8 cellular contexts compared by ENCODE assay signal in genomic region chr16:19555186-19555937, GRCh38. TPM values are rescaled to one million over a fixed set of nuclear protein-coding genes. Genes with fewer than 3 reads are reported as not detected.
DNase-seq lines count a peak whose midpoint lies in the region; ATAC-seq and TF ChIP-seq lines count a peak whose summit lies in the region.

Gene VPS35L (plus strand): TSS chr16:19555703. CDS start chr16:19555730, 27 bp downstream.

- POLR2A ChIA-PET in activated CD4-positive, alpha-beta T cell treated with anti-CD3 and anti-CD28 coated beads, Interleukin-2, amount 10 ng/mL, durations not matched to agents 7 days and 5 days (lab: Charles Lee), result interaction anchor here (1.2 kb wide), 1 partner anchor 31 kb away, joined by 6 read pairs; the partner anchor contains the start of gene CCP110

- H3K4me1 Mint-ChIP-seq in activated CD4-positive, alpha-beta T cell treated with anti-CD3 and anti-CD28 coated beads, Interleukin-2, amount 10 ng/mL, durations not matched to agents 7 days and 5 days, result peaks cover 25% of the 10 kb centered on the region

- H3K9me3 Mint-ChIP-seq in activated CD4-positive, alpha-beta T cell treated with anti-CD3 and anti-CD28 coated beads, Interleukin-2, amount 10 ng/mL, durations not matched to agents 7 days and 5 days, result no peaks in the 10 kb centered on the region

- H3K27me3 Mint-ChIP-seq in activated CD4-positive, alpha-beta T cell treated with anti-CD3 and anti-CD28 coated beads, Interleukin-2, amount 10 ng/mL, durations not matched to agents 7 days and 5 days, result no peaks in the 10 kb centered on the region

- peaks cover 0 to 4% (median 0%) of the 10 kb centered on the region in 11 experiments; a peak in 1 of 22 replicates for H3K27me3 ChIP-seq in BLaER1 treated with 17β-estradiol and CSF1 and Interleukin-3, amounts not matched to agents 10 nM and 100 nM

- DNase-seq in GM19240 (ENCODE audit: insufficient read length, low spot score) (peak; percentile 68), NCI-H526 (lab: John Stamatoyannopoulos, UW) (peak; percentile 93 to 96), coronary artery (ENCODE audit: low spot score) (peak; percentile 99), left colon (peak; percentile 98 to 99)
- DNase-seq in activated CD4-positive, alpha-beta T cell treated with anti-CD3 and anti-CD28 coated beads, Interleukin-2, amount 10 ng/mL, durations not matched to agents 7 days and 5 days, result peak; percentile 96
- DNase-seq in stimulated activated CD4-positive, alpha-beta T cell treated with anti-CD3 and anti-CD28 coated beads, Interleukin-1b, Interleukin-23, amount 100 ng/mL, for 48 hours, result peak; percentile 95

- peak within 1 kb of the TSS; percentile 68 to 90 (median 84) for H3K4me2 ChIP-seq in BLaER1 treated with 17β-estradiol and CSF1 and Interleukin-3, amounts not matched to agents 10 nM and 100 nM

- peak within 1 kb of the TSS; percentile 78 to 95 (median 85) for H3K27ac ChIP-seq in BLaER1 treated with 17β-estradiol and CSF1 and Interleukin-3, amounts not matched to agents 10 nM and 100 nM
- peak within 1 kb of the TSS; percentile 72 to 95 for H3K27ac ChIP-seq in coronary artery

- H3K9ac ChIP-seq in BLaER1 treated with 17β-estradiol and CSF1 and Interleukin-3, amounts not matched to agents 10 nM and 100 nM, result peak within 1 kb of the TSS; percentile 77 to 95 (median 85)

- H3K4me3 Mint-ChIP-seq in activated CD4-positive, alpha-beta T cell treated with anti-CD3 and anti-CD28 coated beads, Interleukin-2, amount 10 ng/mL, durations not matched to agents 7 days and 5 days, result peak within 1 kb of the TSS; percentile 93

- CTCF ChIA-PET in activated CD4-positive, alpha-beta T cell treated with anti-CD3 and anti-CD28 coated beads, Interleukin-2, amount 10 ng/mL, durations not matched to agents 7 days and 5 days (lab: Charles Lee), result interaction anchor here (0.7 to 3.2 kb wide), 19 partner anchors 8 to 754 kb away, joined by 3 to 14 read pairs (median 4); partner anchors contain the start of genes ARL6IP1, CCP110 and COQ7

- peaks cover 24% of the 10 kb centered on the region for H3K36me3 Mint-ChIP-seq in activated CD4-positive, alpha-beta T cell treated with anti-CD3 and anti-CD28 coated beads, Interleukin-2, amount 10 ng/mL, durations not matched to agents 7 days and 5 days (ENCODE audit: low read depth)

- peaks cover 14 to 40% (median 25%) of the 10 kb centered on the region in 11 experiments; a peak in 21 of 22 replicates for H3K36me3 ChIP-seq in BLaER1 treated with 17β-estradiol and CSF1 and Interleukin-3, amounts not matched to agents 10 nM and 100 nM

- H3K27ac Mint-ChIP-seq in activated CD4-positive, alpha-beta T cell treated with anti-CD3 and anti-CD28 coated beads, Interleukin-2, amount 10 ng/mL, durations not matched to agents 7 days and 5 days, result peak within 1 kb of the TSS; percentile 91

- peaks cover 0 to 4% (median 0%) of the 10 kb centered on the region in 11 experiments; a peak in 2 of 22 replicates for H4K20me1 ChIP-seq in BLaER1 treated with 17β-estradiol and CSF1 and Interleukin-3, amounts not matched to agents 10 nM and 100 nM

- H3K9me3 ChIP-seq in BLaER1 treated with 17β-estradiol and CSF1 and Interleukin-3, amounts not matched to agents 10 nM and 100 nM (replicated peaks in 1 of 11), result 0 out of 22 replicates have a peak, but pooled peaks cover 0 to 10% (median 0%) of the 10 kb centered on the region in 11 experiments

- peak; percentile 61 for TF ChIP-seq CTCF in coronary artery (IDR thresholded peaks at IDR 0.05)

- peak within 1 kb of the TSS; percentile 59 to 77 (median 68) for H3K4me3 ChIP-seq in BLaER1 treated with 17β-estradiol and CSF1 and Interleukin-3, amounts not matched to agents 10 nM and 100 nM
- H3K4me3 ChIP-seq in coronary artery, result peak within 1 kb of the TSS; percentile 76

- ATAC-seq in HG03460 (IDR thresholded peaks at IDR 0.05; ENCODE audit: unreplicated experiment), result peak; percentile 97
- peak; percentile 96 for ATAC-seq in left colon

- peaks cover 7 to 26% (median 10%) of the 10 kb centered on the region in 10 experiments; a peak in 18 of 20 replicates for H3K4me1 ChIP-seq in BLaER1 treated with 17β-estradiol and CSF1 and Interleukin-3, amounts not matched to agents 10 nM and 100 nM

- intact Hi-C loops in left colon (cut with DNase I, micrococcal nuclease), result no loop called here

RNA-seq across cellular contexts. Expression of gene VPS35L, which starts in this region (rescaled TPM):
- total RNA-seq in activated CD4-positive, alpha-beta T cell treated with anti-CD3 and anti-CD28 coated beads, Interleukin-2, amount 10 ng/mL, durations not matched to agents 7 days and 5 days, result 10 to 100 TPM; 59.3 to 59.6 TPM
- 10 to 100 TPM; 51.1 to 53.0 TPM for total RNA-seq in left colon

Comparison
In these comparisons a context has a peak if more than half of its experiments do, and no peak if none do; other contexts are left out.
1. Peak in every context shown above with its lines: DNase-seq, ATAC-seq, H3K4me3 ChIP-seq and H3K27ac ChIP-seq.